Comparison of ENCODE assay signal across 12 cellular contexts in the genomic region with DNA sequence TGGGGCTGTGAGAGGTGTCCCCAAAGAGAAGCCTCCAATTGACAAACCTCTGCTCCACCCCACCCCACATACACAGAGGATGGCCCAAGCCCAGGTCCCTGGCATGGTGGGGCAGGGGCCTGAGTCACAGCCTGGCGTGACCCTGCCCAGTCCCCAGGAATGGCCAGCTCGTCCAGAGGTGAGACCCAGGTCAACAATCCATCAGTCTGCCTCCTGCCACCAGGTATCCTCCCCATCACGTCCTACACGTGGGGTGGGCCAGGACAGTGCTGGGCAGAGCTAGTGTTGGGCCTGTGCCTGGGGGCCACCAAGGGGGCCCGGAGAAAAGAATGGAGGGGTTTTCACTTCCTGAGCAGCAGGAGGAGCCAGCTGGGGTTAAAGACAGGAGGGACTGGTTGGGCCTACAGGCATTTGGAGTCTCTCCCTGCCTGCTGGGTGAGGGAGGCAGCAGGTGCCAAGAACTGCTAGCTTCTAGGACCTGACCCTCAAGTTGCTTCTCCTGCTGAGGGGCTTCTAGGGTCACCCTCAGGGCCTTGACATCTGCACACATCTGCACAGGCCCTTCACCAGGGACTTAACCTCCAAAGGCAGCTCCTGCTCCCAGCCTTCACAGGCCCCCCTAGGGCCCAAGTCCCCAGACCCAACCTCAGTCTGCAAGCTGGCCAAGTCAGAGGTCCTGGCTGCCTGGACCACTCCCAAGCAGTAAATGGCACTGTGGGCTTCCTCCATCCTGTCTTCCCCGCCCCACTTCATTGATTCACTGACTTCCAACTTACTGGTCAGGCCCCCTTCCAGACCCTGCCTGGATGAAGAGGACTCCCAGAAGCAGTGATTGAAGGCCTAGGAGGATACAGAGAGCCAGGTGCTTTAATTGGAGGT. TPM values are rescaled to one million over a fixed set of nuclear protein-coding genes. Genes with fewer than 3 reads are reported as not detected.
DNase-seq lines count a peak whose midpoint lies in the region; ATAC-seq and TF ChIP-seq lines count a peak whose summit lies in the region.
"Had no signal": no experiment of that assay in that cellular context is flagged by ENCODE, and none has a peak within 500 bp of the region (broad histone marks: within the 10 kb centered on the region; RNA-seq: fewer than 3 reads in every experiment).

No MANE protein-coding gene starts in this region.

- WGBS in esophagus, 2 donors, result 61 to 74% methylated on average over 6 of the region's 6 CpGs

- H3K4me3 ChIP-seq in H7 (ENCODE audit: insufficient read depth, low read depth, low read length) (no peak overlapping the region), Panc1 (ENCODE audit: low read depth in 2 of 2, low read length in 2 of 2) (no peak overlapping the region), esophagus (ENCODE audit: low read depth in 1 of 2, low read length in 2 of 2) (peak overlapping the region in 1 of 2 donors; percentile 18)

- peak overlapping the region; percentile 29; the same call in 1 of the 2 replicates for H3K27ac ChIP-seq in Panc1 (ENCODE audit: low read length)
- H3K27ac ChIP-seq in esophagus (ENCODE audit: low read depth in 2 of 2, low read length in 1 of 2), result peak overlapping the region; percentile 74 to 86

- H3K9me3 ChIP-seq in Panc1 (ENCODE audit: control insufficient read depth, insufficient read depth, low read depth, low read length), result no peaks in the 10 kb centered on the region
- H3K9me3 ChIP-seq in esophagus (ENCODE audit: control insufficient read depth in 2 of 2, insufficient read depth in 1 of 2, low read depth in 1 of 2, low read length in 1 of 2), result no peaks in the 10 kb centered on the region
- H3K9me3 ChIP-seq: stomach had no signal

- no peaks in the 10 kb centered on the region for H3K9me3 Mint-ChIP-seq in stimulated activated effector memory CD8-positive, alpha-beta T cell treated with anti-CD3 and anti-CD28 coated beads, Interleukin-12 subunit alpha, Interleukin-12 subunit beta, amount 100 ng/mL, for 72 hours
- H3K9me3 Mint-ChIP-seq: naive thymus-derived CD4-positive, alpha-beta T cell; T-helper 2 cell treated with Interferon-gamma antibody and Interleukin-4, amounts not matched to agents 5 μg/mL and 100 μg/mL, for 36 hours had no signal

- CTCF ChIA-PET in Panc1 (lab: Charles Lee), result interaction anchor here (0.6 to 4.0 kb wide), 7 partner anchors 28 to 377 kb away, joined by 3 to 16 read pairs (median 3); partner anchors contain the start of gene VEGFA

- TF ChIP-seq CTCF in Panc1 (IDR thresholded peaks at IDR 0.05), result no peak

- H3K36me3 Mint-ChIP-seq in stimulated activated effector memory CD8-positive, alpha-beta T cell treated with anti-CD3 and anti-CD28 coated beads, Interleukin-12 subunit alpha, Interleukin-12 subunit beta, amount 100 ng/mL, for 72 hours, result peaks cover 21% of the 10 kb centered on the region
- H3K36me3 Mint-ChIP-seq: naive thymus-derived CD4-positive, alpha-beta T cell had no signal

- H3K4me1 Mint-ChIP-seq in stimulated activated effector memory CD8-positive, alpha-beta T cell treated with anti-CD3 and anti-CD28 coated beads, Interleukin-12 subunit alpha, Interleukin-12 subunit beta, amount 100 ng/mL, for 72 hours, result peaks cover 37% of the 10 kb centered on the region

- H3K36me3 ChIP-seq in H7 (replicated peaks; ENCODE audit: control insufficient read depth, insufficient read depth, low read length) (no peaks in the 10 kb centered on the region), Panc1 (ENCODE audit: control insufficient read depth, insufficient read depth, low read length) (no peaks in the 10 kb centered on the region), esophagus (ENCODE audit: control insufficient read depth in 2 of 2, insufficient read depth in 2 of 2, low read length in 1 of 2) (no peaks in the 10 kb centered on the region)
- H3K36me3 ChIP-seq: stomach had no signal

- ATAC-seq in Panc1 (no peak), HG03442 (IDR thresholded peaks at IDR 0.05; ENCODE audit: unreplicated experiment) (no peak)
- ATAC-seq in stimulated activated effector memory CD8-positive, alpha-beta T cell treated with anti-CD3 and anti-CD28 coated beads, Interleukin-12 subunit alpha, Interleukin-12 subunit beta, amount 100 ng/mL, for 72 hours, result no peak

- H3K4me1 ChIP-seq in Panc1 (ENCODE audit: control insufficient read depth, insufficient read depth, low read length) (peaks cover 22% of the 10 kb centered on the region), esophagus (ENCODE audit: control insufficient read depth in 2 of 2, insufficient read depth in 2 of 2, low read length in 1 of 2) (peaks cover 2 to 25% of the 10 kb centered on the region in 2 donors)

- intact Hi-C loops in Panc1 (cut with micrococcal nuclease; ENCODE audit: unreplicated experiment), result loop anchor here (5.0 to 10.0 kb wide), 2 partner anchors 121 to 468 kb away; no protein-coding TSS in a partner anchor

- POLR2A ChIA-PET in Panc1 (lab: Charles Lee), result no interaction called here

- DNase-seq in H7 (peak; percentile 52), Panc1 (ENCODE audit: low read depth, low spot score) (no peak), NCI-H2107 (lab: John Stamatoyannopoulos, UW) (no peak), SK-N-DZ (ENCODE audit: low spot score) (no peak)
- DNase-seq in stimulated activated effector memory CD8-positive, alpha-beta T cell treated with anti-CD3 and anti-CD28 coated beads, Interleukin-12 subunit alpha, Interleukin-12 subunit beta, amount 100 ng/mL, for 72 hours (ENCODE audit: low spot score in 2 of 2), result no peak
- DNase-seq: NCI-H1105, OCI-M1 had no signal

- H3K4me3 Mint-ChIP-seq in stimulated activated effector memory CD8-positive, alpha-beta T cell treated with anti-CD3 and anti-CD28 coated beads, Interleukin-12 subunit alpha, Interleukin-12 subunit beta, amount 100 ng/mL, for 72 hours, result peak overlapping the region; percentile 90

- peak overlapping the region; percentile 95 for H3K27ac Mint-ChIP-seq in stimulated activated effector memory CD8-positive, alpha-beta T cell treated with anti-CD3 and anti-CD28 coated beads, Interleukin-12 subunit alpha, Interleukin-12 subunit beta, amount 100 ng/mL, for 72 hours

- BruUV-seq in Panc1 (replicated peaks; lab: Mats Ljungman, UMichigan), result no TSS peak

- in situ Hi-C loops in Panc1 (cut with HindIII; ENCODE audit: low pct_unique_long_range_greater_than_20kb, low sequenced_read_pairs), result no loop called here

- peaks cover 6% of the 10 kb centered on the region for H3K27me3 ChIP-seq in H7 (ENCODE audit: control insufficient read depth, insufficient read depth, low read length)
- no peaks in the 10 kb centered on the region for H3K27me3 ChIP-seq in Panc1 (ENCODE audit: control insufficient read depth, insufficient read depth, low read length)
- H3K27me3 ChIP-seq in esophagus (ENCODE audit: control insufficient read depth in 1 of 2, insufficient read depth in 2 of 2, low read length in 2 of 2), result no peaks in the 10 kb centered on the region

RNA-seq across cellular contexts. Expression of gene MRPL14, which starts 51.9 kb away (rescaled TPM):
- total RNA-seq in H7 (2014; rRNA removed; shearing (Covaris generic)), result 91.0 and 92.0 TPM in 2 replicates
- 82.0 TPM for total RNA-seq in Panc1 (2021; ENCODE audit: unreplicated experiment)
- 80.3 TPM for polyA plus RNA-seq in Panc1 (2012; ENCODE audit: insufficient read length)
- 10 to 100 TPM; 31.9 to 63.8 TPM for polyA plus RNA-seq in esophagus
- polyA plus RNA-seq in SK-N-DZ (2014; cell fraction: cytosol; rRNA removed), result 148 and 163 TPM in 2 replicates
- 62.7 and 112 TPM in 2 replicates for polyA plus RNA-seq in SK-N-DZ (2014; cell fraction: nucleus; rRNA removed)

RNA-seq across cellular contexts. Expression of gene TMEM63B, which starts 52.0 kb away (rescaled TPM):
- 24.9 and 36.2 TPM in 2 replicates for total RNA-seq in H7 (2014; rRNA removed; shearing (Covaris generic))
- total RNA-seq in Panc1 (2021; ENCODE audit: unreplicated experiment), result 54.1 TPM
- 81.4 TPM for polyA plus RNA-seq in Panc1 (2012; ENCODE audit: insufficient read length)
- 10 to 100 TPM; 21.6 to 37.9 TPM for polyA plus RNA-seq in esophagus
- polyA plus RNA-seq in SK-N-DZ (2014; cell fraction: cytosol; rRNA removed), result 19.2 and 19.9 TPM in 2 replicates
- 29.5 and 38.4 TPM in 2 replicates for polyA plus RNA-seq in SK-N-DZ (2014; cell fraction: nucleus; rRNA removed)
